ENCODE assay signal across 1 cellular context in genomic region chr16:74716355-74716754, GRCh38.
TF ChIP-seq lines count a peak whose summit lies in the region.

No MANE protein-coding gene starts in this region.

TF ChIP-seq in WTC11, 78 proteins besides CTCF, POLR2A, EP300 and RAD21 (continued from another document):
- TF ChIP-seq AR (CRISPR knock-in tag; IDR thresholded peaks at IDR 0.05) (no peak), FOXK1 (CRISPR knock-in tag; IDR thresholded peaks at IDR 0.05) (no peak)
